16 cellular contexts compared by ENCODE assay signal in the genomic region with DNA sequence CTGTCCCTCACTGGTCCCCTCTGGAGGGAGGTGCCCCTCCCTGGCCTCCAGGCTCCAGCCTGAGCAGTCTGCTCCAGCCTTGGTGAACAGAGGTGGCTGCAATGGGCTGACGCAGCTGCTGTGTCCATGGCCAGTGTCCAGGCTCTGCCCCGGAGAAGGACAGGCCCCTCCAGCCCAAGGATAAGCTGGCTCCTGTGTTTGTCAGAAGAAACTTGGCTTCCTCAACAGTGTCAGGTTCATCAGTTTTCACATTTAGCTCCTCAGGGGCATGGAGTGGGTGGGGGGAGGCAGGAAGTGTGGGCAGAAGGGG.
"Had no signal": no experiment of that assay in that cellular context is flagged by ENCODE, and none has a peak within 500 bp of the region (broad histone marks: within the 10 kb centered on the region; RNA-seq: fewer than 3 reads in every experiment).

No MANE protein-coding gene starts in this region.

- DNase-seq: activated CD4-positive, alpha-beta T cell treated with anti-CD3 and anti-CD28 coated beads for 36 hours; activated CD8-positive, alpha-beta T cell treated with anti-CD3 and anti-CD28 coated beads for 36 hours; activated gamma-delta T cell; cerebellar nuclear complex; effector CD8-positive, alpha-beta T cell; esophagus squamous epithelium; immature natural killer cell; mesenchymal stem cell; stimulated activated CD4-positive, alpha-beta T cell treated with anti-CD3 and anti-CD28 coated beads, Interleukin-12 subunit alpha, Interleukin-12 subunit beta, amount 100 ng/mL, for 4 hours; stimulated activated CD4-positive, alpha-beta T cell treated with anti-CD3 and anti-CD28 coated beads, Interleukin-1b, Interleukin-23, amount 100 ng/mL, for 48 hours; stimulated activated naive CD4-positive, alpha-beta T cell treated with Interleukin-2 at 50 U/mL for 16 hours had no signal

- ATAC-seq: activated CD4-positive, alpha-beta T cell treated with anti-CD3 and anti-CD28 coated beads for 36 hours; activated CD8-positive, alpha-beta T cell treated with anti-CD3 and anti-CD28 coated beads for 36 hours; naive thymus-derived CD8-positive, alpha-beta T cell had no signal

- H3K36me3 ChIP-seq: adrenal gland, breast epithelium, esophagus squamous epithelium, tibial artery, vagina had no signal

- H3K27ac ChIP-seq: breast epithelium, esophagus squamous epithelium, tibial artery had no signal

- H3K27me3 ChIP-seq: adrenal gland, vagina had no signal

- H3K4me1 ChIP-seq: adrenal gland, breast epithelium, esophagus squamous epithelium, tibial artery had no signal

- H3K9me3 ChIP-seq: adrenal gland, breast epithelium, esophagus squamous epithelium, vagina had no signal

- H3K4me3 ChIP-seq: adrenal gland, breast epithelium, esophagus squamous epithelium, tibial artery, vagina had no signal
